Comparison of ENCODE assay signal across 9 cellular contexts in genomic region chr1:98556521-98557158, GRCh38.
A peak's percentile ranks its signal among the peaks of the same experiment; 100 is the strongest.
DNase-seq lines count a peak whose midpoint lies in the region; ATAC-seq, FAIRE-seq and TF ChIP-seq lines count a peak whose summit lies in the region.
"Had no signal": no experiment of that assay in that cellular context is flagged by ENCODE, and none has a peak within 500 bp of the region (broad histone marks: within the 10 kb centered on the region; RNA-seq: fewer than 3 reads in every experiment).

No MANE protein-coding gene starts in this region.

- no peaks in the 10 kb centered on the region for H3K9me3 ChIP-seq in A549

- H3K27ac Mint-ChIP-seq in effector memory CD8-positive, alpha-beta T cell, result no peak overlapping the region

- no peak overlapping the region for H3K4me3 Mint-ChIP-seq in effector memory CD8-positive, alpha-beta T cell

- H3K9me3 Mint-ChIP-seq in effector memory CD8-positive, alpha-beta T cell, result peaks cover 0 to 1% of the 10 kb centered on the region in 2 donors

- FAIRE-seq in A549 (lab: Jason Lieb, UNC), result no peak
- no peak for FAIRE-seq in frontal cortex (lab: Jason Lieb, UNC)
- FAIRE-seq: GM18507 had no signal

- no peak overlapping the region for H3K27ac ChIP-seq in A549

- DNase-seq in A549 (ENCODE audit: low read depth in 1 of 2, low spot score in 1 of 2), result peak; percentile 1 to 24
- DNase-seq in NOMO-1 treated with dmso at 0.1 percent for 144 hours (lab: John Stamatoyannopoulos, UW; ENCODE audit: unreplicated experiment), result peak; percentile 5
- DNase-seq in erythroblast (lab: John Stamatoyannopoulos, UW), result peak; percentile 2 to 27
- DNase-seq in frontal cortex (ENCODE audit: low spot score in 2 of 2), result no peak
- DNase-seq in effector memory CD8-positive, alpha-beta T cell, result no peak

- CTCF ChIA-PET in A549 (lab: Yijun Ruan, JAX), result no interaction called here

- TF ChIP-seq RAD21 in A549 (conservative IDR thresholded peaks at IDR 0.05 in 1 of 2, IDR thresholded peaks at IDR 0.05 in 1 of 2), result peak in 1 of 2 experiments; percentile 25; a peak in 1 of 5 replicates

- no peak overlapping the region for H3K4me3 ChIP-seq in A549

- no peaks in the 10 kb centered on the region for H3K4me1 Mint-ChIP-seq in effector memory CD8-positive, alpha-beta T cell (ENCODE audit: low read depth in 2 of 2)

- peaks cover 7% of the 10 kb centered on the region in 2 donors for H3K27me3 Mint-ChIP-seq in effector memory CD8-positive, alpha-beta T cell

- ATAC-seq in A549 (no peak), GM18508 (IDR thresholded peaks at IDR 0.05; ENCODE audit: insufficient read depth, unreplicated experiment) (peak; percentile 48), GM19463 (IDR thresholded peaks at IDR 0.05; ENCODE audit: unreplicated experiment) (no peak), GM21526 (IDR thresholded peaks at IDR 0.05; ENCODE audit: low FRiP score, unreplicated experiment) (no peak)
- no peak for ATAC-seq in effector memory CD8-positive, alpha-beta T cell (replicated peaks)

- no peak for TF ChIP-seq EP300 in A549 (IDR thresholded peaks at IDR 0.05)

- TF ChIP-seq CTCF in A549 (IDR thresholded peaks at IDR 0.05), result no peak

- H3K36me3 Mint-ChIP-seq in effector memory CD8-positive, alpha-beta T cell (ENCODE audit: insufficient read depth), result no peaks in the 10 kb centered on the region

- WGBS in A549 (ENCODE audit: missing lambda C conversion rate), result 42% methylated on average over 2 of the region's 2 CpGs

- no peak for TF ChIP-seq POLR2A in A549 (IDR thresholded peaks at IDR 0.05; ENCODE audit: low read length)
- no peak for TF ChIP-seq POLR2A in erythroblast (IDR thresholded peaks at IDR 0.05; ENCODE audit: low read length)

- POLR2A ChIA-PET in A549 (lab: Yijun Ruan, JAX), result no interaction called here

- H3K4me1 ChIP-seq in A549, result no peaks in the 10 kb centered on the region

- H3K4me2 ChIP-seq in A549, result no peak overlapping the region

TF ChIP-seq in A549, 52 proteins besides CTCF, POLR2A, EP300 and RAD21:
- no peak for TF ChIP-seq KDM1A (IDR thresholded peaks at IDR 0.05; ENCODE audit: low read depth)
- no peak for TF ChIP-seq ZC3H11A (IDR thresholded peaks at IDR 0.05)
- no peak for TF ChIP-seq MAFK (IDR thresholded peaks at IDR 0.05; ENCODE audit: partially characterized antibody)
- no peak for TF ChIP-seq ZFP36 (IDR thresholded peaks at IDR 0.05; ENCODE audit: borderline replicate concordance, partially characterized antibody)
- no peak for TF ChIP-seq HEYL (CRISPR knock-in tag; IDR thresholded peaks at IDR 0.05)
- no peak for TF ChIP-seq NPAS2 (CRISPR knock-in tag; IDR thresholded peaks at IDR 0.05; ENCODE audit: borderline replicate concordance)
- TF ChIP-seq HMGXB4 (CRISPR knock-in tag; IDR thresholded peaks at IDR 0.05; ENCODE audit: borderline replicate concordance), result no peak
- no peak for TF ChIP-seq RCOR1 (IDR thresholded peaks at IDR 0.05; ENCODE audit: low read depth, low read length)
- TF ChIP-seq ZNF302 (CRISPR knock-in tag; IDR thresholded peaks at IDR 0.05), result no peak

Comparison
In these comparisons a context has a peak if more than half of its experiments do, and no peak if none do; other contexts are left out.
1. DNase-seq: peak in A549 (2 of 2), NOMO-1 treated with dmso at 0.1 percent for 144 hours (single experiment) and erythroblast (2 of 2); none in frontal cortex (0 of 2) and effector memory CD8-positive, alpha-beta T cell (0 of 3).